ENCODE assay signal across 9 cellular contexts in genomic region chr7:94701555-94701973, GRCh38. TPM values are rescaled to one million over a fixed set of nuclear protein-coding genes. Genes with fewer than 3 reads are reported as not detected.
DNase-seq lines count a peak whose midpoint lies in the region; ATAC-seq and TF ChIP-seq lines count a peak whose summit lies in the region.
"Had no signal": no experiment of that assay in that cellular context is flagged by ENCODE, and none has a peak within 500 bp of the region (broad histone marks: within the 10 kb centered on the region; RNA-seq: fewer than 3 reads in every experiment).

No MANE protein-coding gene starts in this region.

- no peak overlapping the region for H3K4me3 Mint-ChIP-seq in endodermal cell

- H3K27ac ChIP-seq in endodermal cell (ENCODE audit: low read depth, low read length) (peak overlapping the region; percentile 92), mesodermal cell (ENCODE audit: low read depth, low read length, severe bottlenecking) (peak overlapping the region; percentile 95), ovary (peak overlapping the region in 1 of 2 donors; percentile 46)

- no peak for TF ChIP-seq POLR2A in ovary (IDR thresholded peaks at IDR 0.05)

- intact Hi-C loops in ovary (cut with DNase I) = no loop called here

- H3K27me3 Mint-ChIP-seq in endodermal cell (ENCODE audit: insufficient read depth) = no peaks in the 10 kb centered on the region

- no peaks in the 10 kb centered on the region for H3K36me3 ChIP-seq in endodermal cell (ENCODE audit: control insufficient read depth, insufficient read depth, low read length)
- H3K36me3 ChIP-seq in mesodermal cell (ENCODE audit: control insufficient read depth, insufficient read depth, low read length) = no peaks in the 10 kb centered on the region
- H3K36me3 ChIP-seq in ovary = no peaks in the 10 kb centered on the region

- H3K36me3 Mint-ChIP-seq in endodermal cell (ENCODE audit: low read depth) = no peaks in the 10 kb centered on the region

- TF ChIP-seq CTCF in endodermal cell (conservative IDR thresholded peaks at IDR 0.05) = no peak
- no peak for TF ChIP-seq CTCF in ovary (IDR thresholded peaks at IDR 0.05)

- in situ Hi-C loops in Caki2 (cut with HindIII; ENCODE audit: low pct_unique_long_range_greater_than_20kb, low sequenced_read_pairs) = no loop called here

- H3K9me3 Mint-ChIP-seq in endodermal cell = peaks cover 18% of the 10 kb centered on the region

- H3K9ac ChIP-seq in endodermal cell (ENCODE audit: extremely low read depth, low read length, poor library complexity, severe bottlenecking) = no peak overlapping the region

- H3K27me3 ChIP-seq in endodermal cell (ENCODE audit: control insufficient read depth, insufficient read depth, low read length, poor library complexity, severe bottlenecking) = no peaks in the 10 kb centered on the region
- H3K27me3 ChIP-seq in ovary = no peaks in the 10 kb centered on the region

- H3K4me3 ChIP-seq in endodermal cell (ENCODE audit: low read length) (no peak overlapping the region), mesodermal cell (ENCODE audit: extremely low read depth, insufficient read depth, low read length, poor library complexity, severe bottlenecking) (no peak overlapping the region), ovary (no peak overlapping the region)

- DNase-seq in Caki2 (ENCODE audit: low read depth) (peak; percentile 43), NCI-H2227 (lab: John Stamatoyannopoulos, UW; ENCODE audit: unreplicated experiment) (peak; percentile 16), endodermal cell (no peak), ovary (no peak), NCI-H2081 (lab: John Stamatoyannopoulos, UW) (no peak), T1000 (lab: John Stamatoyannopoulos, UW) (no peak)
- DNase-seq: right cardiac atrium had no signal

- peak overlapping the region; percentile 5 for H3K27ac Mint-ChIP-seq in endodermal cell

- ATAC-seq in HG03097 (IDR thresholded peaks at IDR 0.05; ENCODE audit: low FRiP score, unreplicated experiment) = no peak
- ATAC-seq: right cardiac atrium had no signal

- H3K9me3 ChIP-seq in endodermal cell (ENCODE audit: control insufficient read depth, low read length) (no peaks in the 10 kb centered on the region), mesodermal cell (ENCODE audit: control insufficient read depth, low read length) (no peaks in the 10 kb centered on the region), ovary (no peaks in the 10 kb centered on the region)

- H3K4me1 ChIP-seq in endodermal cell (ENCODE audit: control insufficient read depth, insufficient read depth, low read length) (peaks cover 5% of the 10 kb centered on the region), mesodermal cell (ENCODE audit: control insufficient read depth, insufficient read depth, low read length, poor library complexity, severe bottlenecking) (peaks cover 30% of the 10 kb centered on the region), ovary (ENCODE audit: insufficient read depth) (peaks cover 4% of the 10 kb centered on the region)

- TF ChIP-seq EP300 in ovary (IDR thresholded peaks at IDR 0.05) = no peak

- 88% methylated on average over 1 of the region's 1 CpG; no CpG with 5 or more reads in 1 of the 2 experiments for WGBS in endodermal cell (ENCODE audit: insufficient coverage in 1 of 2, insufficient read length in 1 of 2), 2 experiments
- WGBS in mesodermal cell (ENCODE audit: insufficient coverage in 2 of 2), 2 experiments = 60 to 100% methylated on average over 1 of the region's 1 CpG
- 8 to 49% (median 23%) methylated on average over 1 of the region's 1 CpG for WGBS in ovary, 3 donors

- peaks cover 7% of the 10 kb centered on the region for H3K4me1 Mint-ChIP-seq in endodermal cell

RNA-seq across cellular contexts. Expression of gene SGCE, which starts 45.6 kb away (rescaled TPM):
- total RNA-seq in Caki2 (2014; rRNA removed; shearing (Covaris generic); ENCODE audit: low replicate concordance) = 53.1 and 59.8 TPM in 2 replicates
- total RNA-seq in endodermal cell (10 to 100 TPM; 40.9 to 45.9 TPM), ovary (100 to 1,000 TPM; 104 to 183 (median 114) TPM)
- 56.5 TPM for polyA plus RNA-seq in endodermal cell (2013, experiment 1 of 2)
- polyA plus RNA-seq in endodermal cell (2013, experiment 2 of 2) = 54.0 TPM
- polyA plus RNA-seq in mesodermal cell (2013, experiment 1 of 2) = 43.8 TPM
- 44.5 TPM for polyA plus RNA-seq in mesodermal cell (2013, experiment 2 of 2)
- polyA plus RNA-seq in ovary = 100 to 1,000 TPM; 147 to 157 TPM

Comparison
In these comparisons a context has a peak if more than half of its experiments do, and no peak if none do; other contexts are left out.
1. DNase-seq: peak in Caki2 (single experiment) and NCI-H2227 (single experiment); none in endodermal cell (single experiment), ovary (0 of 5), NCI-H2081 (0 of 2) and T1000 (single experiment).